14 cellular contexts compared by ENCODE assay signal in the genomic region with DNA sequence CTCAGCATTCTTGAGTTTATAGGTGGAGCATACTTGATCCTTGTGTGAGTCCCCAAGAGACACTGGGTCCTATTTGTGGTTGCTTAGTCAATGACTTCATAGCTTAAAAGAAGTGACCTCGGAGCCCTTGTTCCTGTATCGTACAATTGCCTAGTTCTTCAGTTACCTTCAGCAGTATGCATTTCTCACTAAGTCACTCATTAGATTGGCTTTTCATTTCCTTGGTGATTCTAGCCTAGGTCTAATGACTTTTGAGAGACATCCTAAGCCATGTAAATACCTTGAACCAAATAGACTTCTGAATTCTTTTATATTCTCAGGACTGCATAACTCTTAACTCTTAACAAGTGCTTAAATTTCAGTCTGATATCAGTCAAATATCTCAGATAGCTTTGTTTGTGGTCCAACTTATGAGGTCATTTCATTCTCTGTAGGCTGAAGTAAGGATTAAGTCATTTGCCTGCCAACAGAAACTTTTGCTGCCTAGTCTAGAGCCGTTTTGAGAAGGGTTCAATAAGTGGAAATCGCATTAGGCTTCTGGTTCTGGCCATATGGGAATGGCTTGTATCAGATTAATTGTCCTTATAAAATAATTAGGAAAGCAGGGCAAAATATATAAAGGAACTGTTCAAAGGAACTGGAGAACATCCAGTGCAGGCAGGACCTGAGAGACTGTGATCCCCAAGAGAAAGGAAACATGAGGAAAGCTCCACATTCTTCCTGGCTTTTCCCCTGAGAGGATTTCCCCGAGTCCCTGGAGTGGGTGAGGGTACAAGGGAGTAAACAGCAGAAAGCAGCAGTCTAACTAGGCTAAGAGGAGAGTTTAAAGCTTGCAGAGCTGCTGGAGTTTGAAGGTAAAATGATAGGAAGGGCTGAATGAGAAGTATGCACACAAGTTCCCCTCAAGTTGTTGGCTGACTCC. TPM values are rescaled to one million over a fixed set of nuclear protein-coding genes. Genes with fewer than 3 reads are reported as not detected.
DNase-seq lines count a peak whose midpoint lies in the region; ATAC-seq, FAIRE-seq and TF ChIP-seq lines count a peak whose summit lies in the region.
"Had no signal": no experiment of that assay in that cellular context is flagged by ENCODE, and none has a peak within 500 bp of the region (broad histone marks: within the 10 kb centered on the region; RNA-seq: fewer than 3 reads in every experiment).

No MANE protein-coding gene starts in this region.

- WGBS in GM23248 (ENCODE audit: low coverage in 1 of 2, low lambda C conversion rate in 2 of 2, missing lambda C conversion rate in 2 of 2), 2 experiments: 28 to 29% methylated on average over 5 of the region's 5 CpGs

- H3F3A ChIP-seq in GM23248 (ENCODE audit: insufficient read depth): peaks cover 39% of the 10 kb centered on the region

- no peaks in the 10 kb centered on the region for H3K27me3 ChIP-seq in GM23248 (replicated peaks; ENCODE audit: insufficient read depth)
- no peaks in the 10 kb centered on the region for H3K27me3 ChIP-seq in skeletal muscle satellite cell (ENCODE audit: control insufficient read depth, insufficient read depth, low read length)
- H3K27me3 ChIP-seq: stomach had no signal

- peak; percentile 63 for DNase-seq in GM23248
- peak; percentile 85 for DNase-seq in RCC 7860 (ENCODE audit: low spot score)
- DNase-seq in fibroblast of villous mesenchyme (ENCODE audit: low read depth): peak; percentile 40
- no peak for DNase-seq in dermis blood vessel endothelial cell
- DNase-seq in NCI-H1930 (lab: John Stamatoyannopoulos, UW): no peak
- DNase-seq: activated naive CD4-positive, alpha-beta T cell treated with anti-CD3 and anti-CD28 coated beads for 36 hours; NCI-H1436; stimulated activated CD4-positive, alpha-beta T cell treated with anti-CD3 and anti-CD28 coated beads, Interleukin-4, amount 100 ng/mL, for 4 hours; stomach; T-cell had no signal

- H4K20me1 ChIP-seq in GM23248 (ENCODE audit: insufficient read depth): no peaks in the 10 kb centered on the region

- H3K9me2 ChIP-seq in GM23248 (ENCODE audit: insufficient read depth): no peaks in the 10 kb centered on the region

- H3K27ac ChIP-seq in GM23248: peak overlapping the region; percentile 43
- H3K27ac ChIP-seq: coronary artery, stomach had no signal

- H3K4me3 ChIP-seq in GM23248 (peak overlapping the region; percentile 20), fibroblast of villous mesenchyme (ENCODE audit: low read depth, low read length) (no peak overlapping the region), skeletal muscle satellite cell (ENCODE audit: low read length) (no peak overlapping the region)
- H3K4me3 ChIP-seq: coronary artery, stomach had no signal

- H2AFZ ChIP-seq in GM23248: no peak overlapping the region

- peaks cover 31% of the 10 kb centered on the region for H3K4me1 ChIP-seq in GM23248 (ENCODE audit: insufficient read depth)
- H3K4me1 ChIP-seq in skeletal muscle satellite cell (ENCODE audit: control insufficient read depth, insufficient read depth, low read length): peaks cover 21% of the 10 kb centered on the region

- peak overlapping the region; percentile 70 for H3K4me2 ChIP-seq in GM23248 (ENCODE audit: unreplicated experiment)
- peak overlapping the region; percentile 42 for H3K4me2 ChIP-seq in skeletal muscle satellite cell (ENCODE audit: low read length)

- H3K9me3 ChIP-seq in GM23248 (ENCODE audit: low read depth) (no peaks in the 10 kb centered on the region), skeletal muscle satellite cell (replicated peaks; ENCODE audit: low read length) (no peaks in the 10 kb centered on the region)
- H3K9me3 ChIP-seq: stomach had no signal

- H3K36me3 ChIP-seq in GM23248 (ENCODE audit: low read depth) (no peaks in the 10 kb centered on the region), skeletal muscle satellite cell (ENCODE audit: insufficient read depth, low read length) (no peaks in the 10 kb centered on the region)
- H3K36me3 ChIP-seq: stomach had no signal

- H3K9ac ChIP-seq in GM23248 (no peak overlapping the region), skeletal muscle satellite cell (ENCODE audit: low read depth, low read length) (no peak overlapping the region)

- ATAC-seq in HG02588 (IDR thresholded peaks at IDR 0.05; ENCODE audit: unreplicated experiment): no peak
- ATAC-seq: left lobe of liver, T-cell had no signal

- H3K79me2 ChIP-seq in GM23248 (ENCODE audit: insufficient read depth): no peaks in the 10 kb centered on the region

- in situ Hi-C loops in GM23248 (cut with MboI): loop anchor here (10.0 kb wide), 1 partner anchor 175 kb away; a partner anchor contains a TSS

- FAIRE-seq in RCC 7860 (lab: Jason Lieb, UNC): peak; percentile 81

- no peak for TF ChIP-seq CTCF in fibroblast of villous mesenchyme (IDR thresholded peaks at IDR 0.05; ENCODE audit: insufficient read depth, low read depth, low read length)

RNA-seq across cellular contexts. Expression of a gene that starts 39.9 kb away (rescaled TPM):
- total RNA-seq in GM23248 (2014; rRNA removed; shearing (Covaris generic)): 6.2 and 7.2 TPM in 2 replicates
- polyA plus RNA-seq in GM23248 (2016; fragmentation: Nextera tagmentation; extraction: Ambion mirVana): 7.9 and 8.6 TPM in 2 replicates
- total RNA-seq in fibroblast of villous mesenchyme (9.0 and 13.4 TPM in 2 replicates), dermis blood vessel endothelial cell (10.7 and 13.6 TPM in 2 replicates)
- 6.1 and 6.8 TPM in 2 replicates for total RNA-seq in skeletal muscle satellite cell (2012; rRNA removed)

Comparison
In these comparisons a context has a peak if more than half of its experiments do, and no peak if none do; other contexts are left out.
1. DNase-seq: peak in GM23248 (single experiment), RCC 7860 (single experiment) and fibroblast of villous mesenchyme (single experiment); none in dermis blood vessel endothelial cell (single experiment) and NCI-H1930 (0 of 2).